In the genomic region with DNA sequence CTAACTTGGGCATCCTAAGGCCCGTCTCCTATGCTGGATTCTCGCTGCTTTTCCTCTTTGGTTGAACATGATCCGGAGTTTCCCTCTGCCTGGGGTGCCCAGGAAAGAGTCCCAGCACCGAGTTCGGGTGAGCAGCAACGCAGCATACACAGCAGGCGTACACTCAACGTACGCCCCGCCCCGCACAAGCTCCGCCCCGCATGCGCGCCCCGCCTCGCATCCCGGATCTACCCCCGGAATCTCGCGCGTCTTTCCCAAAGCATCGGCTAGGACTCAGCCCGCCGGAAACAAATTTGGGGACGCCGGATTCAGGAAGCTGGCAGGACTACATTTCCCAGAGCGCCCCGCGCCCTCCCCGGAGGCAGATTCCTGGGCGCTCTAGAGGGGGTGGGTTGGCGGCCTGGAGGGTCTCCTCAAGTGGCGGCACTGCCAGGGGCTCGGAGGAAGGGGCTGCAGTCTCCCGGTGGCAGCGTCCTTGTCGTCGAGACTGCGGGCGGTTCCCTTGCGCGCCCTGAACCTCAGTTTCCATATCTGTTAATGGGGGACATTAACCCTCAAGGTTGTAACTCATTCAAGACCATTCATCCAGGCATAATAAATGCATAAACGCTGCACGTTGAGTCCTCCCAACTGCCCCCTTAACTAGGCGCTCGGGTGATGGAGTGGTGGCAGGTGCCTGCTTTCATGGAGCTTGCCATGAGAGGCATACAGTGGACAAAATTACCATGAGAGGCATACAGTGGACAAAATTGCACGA, we compare ENCODE assay signal across 8 cellular contexts. TPM values are rescaled to one million over a fixed set of nuclear protein-coding genes. Genes with fewer than 3 reads are reported as not detected.
DNase-seq lines count a peak whose midpoint lies in the region; ATAC-seq and TF ChIP-seq lines count a peak whose summit lies in the region.

No MANE protein-coding gene starts in this region.

- H3K27ac ChIP-seq in hepatocyte, result peak overlapping the region; percentile 84
- H3K27ac ChIP-seq in rectal smooth muscle tissue (ENCODE audit: low read depth, low read length), result peak overlapping the region; percentile 68
- H3K27ac ChIP-seq in vagina, result peak overlapping the region; percentile 87

- H3K36me3 ChIP-seq in hepatocyte (replicated peaks; ENCODE audit: insufficient read depth, low read depth) (no peaks in the 10 kb centered on the region), rectal smooth muscle tissue (ENCODE audit: control insufficient read depth, insufficient read depth, low read length) (peaks cover 4% of the 10 kb centered on the region), vagina (peaks cover 0 to 9% of the 10 kb centered on the region in 2 donors)

- DNase-seq in GM13976 (ENCODE audit: low spot score) (peak; percentile 94), NCI-H187 (lab: John Stamatoyannopoulos, UW) (peak; percentile 77 to 82), T-helper 9 cell (peak; percentile 72), astrocyte of the hippocampus (ENCODE audit: low read depth, low spot score) (peak; percentile 98), hepatocyte (ENCODE audit: low spot score) (peak; percentile 97), vagina (ENCODE audit: extremely low spot score in 2 of 2) (peak in 1 of 2 donors; percentile 97)

- in situ Hi-C loops in GM13976 (cut with MboI; ENCODE audit: low sequenced_read_pairs, unreplicated experiment), result no loop called here

- no peaks in the 10 kb centered on the region for H3K4me1 ChIP-seq in hepatocyte (ENCODE audit: insufficient read depth)
- peaks cover 14% of the 10 kb centered on the region for H3K4me1 ChIP-seq in rectal smooth muscle tissue (ENCODE audit: control insufficient read depth, insufficient read depth, low read length)
- peaks cover 35% of the 10 kb centered on the region for H3K4me1 ChIP-seq in vagina

- ATAC-seq in HG02852 (IDR thresholded peaks at IDR 0.05; ENCODE audit: unreplicated experiment), result peak; percentile 63

- H3K9ac ChIP-seq in rectal smooth muscle tissue (ENCODE audit: low read length), result peak overlapping the region; percentile 22

- TF ChIP-seq CTCF in GM13976 (IDR thresholded peaks at IDR 0.05; ENCODE audit: borderline replicate concordance, control extremely low read depth, extremely low read depth, insufficient read depth, missing control alignments), result no peak
- no peak for TF ChIP-seq CTCF in hepatocyte (IDR thresholded peaks at IDR 0.05; ENCODE audit: poor library complexity)
- no peak for TF ChIP-seq CTCF in vagina (IDR thresholded peaks at IDR 0.05)

- intact Hi-C loops in vagina (cut with DNase I), result no loop called here

- peak overlapping the region; percentile 83 for H3K4me2 ChIP-seq in hepatocyte

- H3K9me3 ChIP-seq in hepatocyte (ENCODE audit: low read depth), result no peaks in the 10 kb centered on the region
- H3K9me3 ChIP-seq in vagina, result no peaks in the 10 kb centered on the region

- TF ChIP-seq POLR2A in vagina (IDR thresholded peaks at IDR 0.05), result peak in 1 of 2 donors; percentile 77

- H3K79me2 ChIP-seq in hepatocyte, result peaks cover 28% of the 10 kb centered on the region

- peak overlapping the region; percentile 82 for H2AFZ ChIP-seq in hepatocyte

- H3K9me2 ChIP-seq in hepatocyte (replicated peaks; ENCODE audit: insufficient read depth), result no peaks in the 10 kb centered on the region

- H3K4me3 ChIP-seq in hepatocyte, result peak overlapping the region; percentile 66
- peak overlapping the region; percentile 71 for H3K4me3 ChIP-seq in rectal smooth muscle tissue (ENCODE audit: low read length)
- H3K4me3 ChIP-seq in vagina, result peak overlapping the region; percentile 58 to 85

- H4K20me1 ChIP-seq in hepatocyte (ENCODE audit: insufficient read depth, poor library complexity, severe bottlenecking), result no peaks in the 10 kb centered on the region

- no peaks in the 10 kb centered on the region for H3K27me3 ChIP-seq in hepatocyte
- no peaks in the 10 kb centered on the region for H3K27me3 ChIP-seq in rectal smooth muscle tissue (ENCODE audit: control insufficient read depth, insufficient read depth, low read length)
- no peaks in the 10 kb centered on the region for H3K27me3 ChIP-seq in vagina

- WGBS in hepatocyte (ENCODE audit: low lambda C conversion rate, missing lambda C conversion rate), result 6% methylated on average over 48 of the region's 48 CpGs

RNA-seq across cellular contexts. Expression of a gene that starts 1.8 kb away (rescaled TPM):
- 8.7 and 10.4 TPM in 2 replicates for total RNA-seq in hepatocyte
- polyA plus RNA-seq in hepatocyte, result 10.6 and 13.3 TPM in 2 replicates
- total RNA-seq in vagina, result 11.0 TPM

RNA-seq across cellular contexts. Expression of a gene that starts 19.4 kb away (rescaled TPM):
- total RNA-seq in hepatocyte (not detected in 2 replicates), vagina (not detected)
- polyA plus RNA-seq in hepatocyte, result not detected in 2 replicates

RNA-seq across cellular contexts. Expression of a gene that starts 26.4 kb away (rescaled TPM):
- total RNA-seq in hepatocyte (not detected in 2 replicates), vagina (not detected)
- 12.3 and 15.1 TPM in 2 replicates for polyA plus RNA-seq in hepatocyte

RNA-seq across cellular contexts. Expression of a gene that starts 33.7 kb away (rescaled TPM):
- 21.2 and 29.1 TPM in 2 replicates for total RNA-seq in hepatocyte
- polyA plus RNA-seq in hepatocyte, result 48.2 and 49.5 TPM in 2 replicates
- total RNA-seq in vagina, result 14.0 TPM

RNA-seq across cellular contexts. Expression of a gene that starts 34.4 kb away (rescaled TPM):
- total RNA-seq in hepatocyte, result 0.23 and 0.64 TPM in 2 replicates
- polyA plus RNA-seq in hepatocyte, result 1.6 and 3.3 TPM in 2 replicates
- not detected for total RNA-seq in vagina
